In the genomic region with DNA sequence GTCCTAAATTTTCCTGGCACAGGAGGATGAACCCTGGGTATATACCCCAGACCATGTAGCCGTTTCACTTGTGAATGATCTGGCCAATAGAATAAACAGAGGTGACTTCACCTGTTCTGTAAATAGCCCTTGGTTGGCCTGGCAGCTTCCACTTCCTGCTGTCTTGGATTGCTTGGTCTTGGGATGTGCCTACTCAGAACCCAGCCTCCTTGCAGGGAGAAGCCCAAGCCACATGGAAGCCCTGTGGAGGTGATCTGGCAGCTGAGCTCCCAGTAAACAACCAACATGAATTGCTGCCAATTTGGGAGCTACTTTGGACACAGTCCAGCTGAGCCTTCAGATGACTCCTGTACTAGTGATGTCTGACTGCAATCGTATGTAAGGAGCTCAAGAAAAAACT, we compare ENCODE assay signal across 12 cellular contexts. TPM values are rescaled to one million over a fixed set of nuclear protein-coding genes. Genes with fewer than 3 reads are reported as not detected.
DNase-seq lines count a peak whose midpoint lies in the region; TF ChIP-seq lines count a peak whose summit lies in the region.
"Had no signal": no experiment of that assay in that cellular context is flagged by ENCODE, and none has a peak within 500 bp of the region (broad histone marks: within the 10 kb centered on the region; RNA-seq: fewer than 3 reads in every experiment).

No MANE protein-coding gene starts in this region.

- H3K36me3 Mint-ChIP-seq in type B pancreatic cell: no peaks in the 10 kb centered on the region

- H3K4me3 Mint-ChIP-seq in type B pancreatic cell: no peak overlapping the region
- H3K4me3 Mint-ChIP-seq: activated naive CD8-positive, alpha-beta T cell treated with anti-CD3 and anti-CD28 coated beads, Interleukin-2, amount 50 U/mL, for 24 hours; CD4-positive, alpha-beta T cell had no signal

- peaks cover 17% of the 10 kb centered on the region for H3K27me3 Mint-ChIP-seq in type B pancreatic cell

- no peak for TF ChIP-seq CTCF in type B pancreatic cell (conservative IDR thresholded peaks at IDR 0.05)

- peaks cover 4% of the 10 kb centered on the region for H3K4me1 Mint-ChIP-seq in type B pancreatic cell (ENCODE audit: unreplicated experiment)

- DNase-seq in Daoy (ENCODE audit: low read depth): peak; percentile 39
- peak; percentile 25 for DNase-seq in NCI-H2107 (lab: John Stamatoyannopoulos, UW)
- DNase-seq in astrocyte of the hippocampus (ENCODE audit: low read depth, low spot score): peak; percentile 39
- peak; percentile 87 for DNase-seq in mucosa of gallbladder (ENCODE audit: low spot score)
- no peak for DNase-seq in AML-193 (lab: John Stamatoyannopoulos, UW)
- no peak for DNase-seq in midbrain (lab: John Stamatoyannopoulos, UW)
- no peak for DNase-seq in GM19238 (ENCODE audit: insufficient read length, low spot score)
- DNase-seq in type B pancreatic cell (ENCODE audit: extremely low spot score, unreplicated experiment): no peak
- DNase-seq: activated naive CD8-positive, alpha-beta T cell treated with anti-CD3 and anti-CD28 coated beads, Interleukin-2, amount 50 U/mL, for 24 hours; CD4-positive, alpha-beta T cell; kidney; stimulated activated CD4-positive, alpha-beta T cell treated with anti-CD3 and anti-CD28 coated beads, Interleukin-2, amount 100 ng/mL, for 24 hours had no signal

- no peaks in the 10 kb centered on the region for H3K9me3 Mint-ChIP-seq in type B pancreatic cell
- H3K9me3 Mint-ChIP-seq: activated naive CD8-positive, alpha-beta T cell treated with anti-CD3 and anti-CD28 coated beads, Interleukin-2, amount 50 U/mL, for 24 hours; CD4-positive, alpha-beta T cell had no signal

- H3K27ac Mint-ChIP-seq in type B pancreatic cell: no peak overlapping the region
- H3K27ac Mint-ChIP-seq: activated naive CD8-positive, alpha-beta T cell treated with anti-CD3 and anti-CD28 coated beads, Interleukin-2, amount 50 U/mL, for 24 hours; CD4-positive, alpha-beta T cell had no signal

RNA-seq across cellular contexts. Expression of gene RAPGEF5, which starts 4.8 kb away (rescaled TPM):
- total RNA-seq in Daoy (2014; rRNA removed; shearing (Covaris generic)): 1.8 and 6.3 TPM in 2 replicates
- total RNA-seq in mucosa of gallbladder (53.4 TPM), type B pancreatic cell (ENCODE audit: low replicate concordance) (11.7 and 13.3 TPM in 2 replicates)

Comparison
In these comparisons a context has a peak if more than half of its experiments do, and no peak if none do; other contexts are left out.
1. DNase-seq: peak in Daoy (single experiment), NCI-H2107 (single experiment), astrocyte of the hippocampus (single experiment) and mucosa of gallbladder (single experiment); none in AML-193 (0 of 2), midbrain (single experiment), GM19238 (single experiment) and type B pancreatic cell (single experiment).